1 cellular context compared by ENCODE assay signal in genomic region chr1:224928906-224929305, GRCh38.
TF ChIP-seq lines count a peak whose summit lies in the region.

No MANE protein-coding gene starts in this region.

TF ChIP-seq in H1, 55 proteins besides CTCF, POLR2A, EP300 and RAD21:
- TF ChIP-seq TAF1 (IDR thresholded peaks at IDR 0.05; ENCODE audit: low read depth, low read length) = no peak
- no peak for TF ChIP-seq CTBP2 (IDR thresholded peaks at IDR 0.05; ENCODE audit: borderline replicate concordance, insufficient read depth, insufficient read length, low read length)
- no peak for TF ChIP-seq CBX8 (IDR thresholded peaks at IDR 0.05; ENCODE audit: borderline replicate concordance, low read depth, low read length)
- no peak for TF ChIP-seq EGR1 (IDR thresholded peaks at IDR 0.05; ENCODE audit: borderline replicate concordance, low read depth, low read length)
- no peak for TF ChIP-seq KDM1A (IDR thresholded peaks at IDR 0.05; ENCODE audit: borderline replicate concordance, low read length)
- no peak for TF ChIP-seq POLR2AphosphoS5 (IDR thresholded peaks at IDR 0.05; ENCODE audit: low read depth, low read length)
- no peak for TF ChIP-seq GABPA (IDR thresholded peaks at IDR 0.05; ENCODE audit: borderline replicate concordance, insufficient read depth, low read length)
- TF ChIP-seq SIN3A (conservative IDR thresholded peaks at IDR 0.05 in 1 of 2, IDR thresholded peaks at IDR 0.05 in 1 of 2; ENCODE audit: low read depth in 1 of 2, low read length in 2 of 2) = no peak
- TF ChIP-seq SIX5 (IDR thresholded peaks at IDR 0.05; ENCODE audit: low read depth, low read length) = no peak
- no peak for TF ChIP-seq KDM5A (IDR thresholded peaks at IDR 0.05; ENCODE audit: low read length)
- no peak for TF ChIP-seq RXRA (IDR thresholded peaks at IDR 0.05; ENCODE audit: insufficient read depth, low read depth, low read length)
- no peak for TF ChIP-seq TAF7 (optimal IDR thresholded peaks at IDR 0.05; ENCODE audit: borderline replicate concordance, low read depth, low read length)
- TF ChIP-seq SP2 (IDR thresholded peaks at IDR 0.05; ENCODE audit: low read length) = no peak
- no peak for TF ChIP-seq E2F6 (IDR thresholded peaks at IDR 0.05)
- no peak for TF ChIP-seq HDAC6 (IDR thresholded peaks at IDR 0.05; ENCODE audit: low read depth, low read length)
